29 cellular contexts compared by ENCODE assay signal in the genomic region with DNA sequence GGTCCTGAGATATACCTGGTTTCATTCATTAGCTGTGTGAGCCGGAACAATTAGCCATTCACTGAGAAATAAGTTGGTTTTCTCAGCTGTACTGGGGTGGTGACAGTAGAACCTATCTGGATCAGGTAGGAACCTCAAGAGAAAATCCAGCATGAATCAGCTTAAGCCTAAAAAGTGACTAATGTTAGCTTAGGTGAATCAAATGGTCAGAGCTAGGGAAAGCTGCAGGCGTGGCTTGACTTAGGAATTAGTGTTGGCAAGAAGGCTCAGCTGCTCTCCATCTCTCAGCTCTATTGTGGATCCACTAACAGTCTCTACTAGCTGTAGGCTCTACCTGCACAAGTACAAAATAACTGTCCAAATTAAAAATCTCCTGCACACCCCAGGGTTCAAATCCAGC.
"Had no signal": no experiment of that assay in that cellular context is flagged by ENCODE, and none has a peak within 500 bp of the region (broad histone marks: within the 10 kb centered on the region; RNA-seq: fewer than 3 reads in every experiment).

No MANE protein-coding gene starts in this region.

- H3K4me1 Mint-ChIP-seq: activated CD4-positive, alpha-beta T cell treated with anti-CD3 and anti-CD28 coated beads, Interleukin-2, amount 10 ng/mL, durations not matched to agents 24 days and 14 days; activated naive CD8-positive, alpha-beta T cell treated with anti-CD3 and anti-CD28 coated beads for 36 hours; activated T-helper 17 cell treated with anti-CD3 and anti-CD28 coated beads, Interleukin-2, amount 50 U/mL, for 72 hours had no signal

- H3K9me3 ChIP-seq: SJCRH30 had no signal

- H3K27ac ChIP-seq: brain microvascular endothelial cell, PC-9, SJCRH30, SK-N-MC had no signal

- H3K27me3 Mint-ChIP-seq: activated CD4-positive, alpha-beta T cell treated with anti-CD3 and anti-CD28 coated beads, Interleukin-2, amount 10 ng/mL, durations not matched to agents 24 days and 14 days; activated CD8-positive, alpha-beta T cell treated with anti-CD3 and anti-CD28 coated beads for 36 hours; activated naive CD8-positive, alpha-beta T cell treated with anti-CD3 and anti-CD28 coated beads for 36 hours; activated T-helper 17 cell treated with anti-CD3 and anti-CD28 coated beads, Interleukin-2, amount 50 U/mL, for 72 hours had no signal

- H3K4me1 ChIP-seq: SJCRH30 had no signal

- H3K27ac Mint-ChIP-seq: activated CD4-positive, alpha-beta T cell treated with anti-CD3 and anti-CD28 coated beads, Interleukin-2, amount 10 ng/mL, durations not matched to agents 24 days and 14 days; activated CD8-positive, alpha-beta T cell treated with anti-CD3 and anti-CD28 coated beads for 36 hours; activated naive CD8-positive, alpha-beta T cell treated with anti-CD3 and anti-CD28 coated beads for 36 hours; activated T-cell treated with anti-CD3 and anti-CD28 coated beads, Interleukin-2, amount 50 U/mL, for 72 hours; activated T-helper 17 cell treated with anti-CD3 and anti-CD28 coated beads, Interleukin-2, amount 50 U/mL, for 72 hours; T-helper 1 cell treated with Interleukin-12 subunit alpha and Interleukin-12 subunit beta and Interleukin-4 antibody, amounts not matched to agents 30 μg/mL and 1 μg/mL, for 36 hours; T-helper 2 cell treated with Interferon-gamma antibody and Interleukin-4, amounts not matched to agents 5 μg/mL and 100 μg/mL, for 36 hours had no signal

- ATAC-seq: activated CD8-positive, alpha-beta T cell treated with anti-CD3 and anti-CD28 coated beads for 36 hours; activated T-cell treated with anti-CD3 and anti-CD28 coated beads, Interleukin-2, amount 50 U/mL, for 72 hours; activated T-helper 17 cell treated with anti-CD3 and anti-CD28 coated beads, Interleukin-2, amount 50 U/mL, for 72 hours had no signal

- H3K36me3 Mint-ChIP-seq: activated naive CD8-positive, alpha-beta T cell treated with anti-CD3 and anti-CD28 coated beads for 36 hours had no signal

- DNase-seq: activated CD4-positive, alpha-beta T cell treated with anti-CD3 and anti-CD28 coated beads, Interleukin-2, amount 10 ng/mL, durations not matched to agents 24 days and 14 days; activated CD4-positive, alpha-beta T cell treated with anti-CD3 and anti-CD28 coated beads, Interleukin-2, amount 50 U/mL, for 4 hours; activated CD8-positive, alpha-beta T cell treated with anti-CD3 and anti-CD28 coated beads for 36 hours; activated effector memory CD4-positive, alpha-beta T cell treated with anti-CD3 and anti-CD28 coated beads, Interleukin-2, amount 50 U/mL, for 16 hours; activated naive CD4-positive, alpha-beta T cell; activated naive CD4-positive, alpha-beta T cell treated with anti-CD3 and anti-CD28 coated beads, Interleukin-2, amount 50 U/mL, for 16 hours; activated naive CD8-positive, alpha-beta T cell treated with anti-CD3 and anti-CD28 coated beads for 36 hours; activated T-cell treated with anti-CD3 and anti-CD28 coated beads, Interleukin-2, amount 50 U/mL, for 1 hour; activated T-cell treated with anti-CD3 and anti-CD28 coated beads, Interleukin-2, amount 50 U/mL, for 72 hours; amniotic stem cell; aorta; brain microvascular endothelial cell; NCI-H1105 treated with DMSO at 0.1 percent for 48 hours; NCI-H1436; NCI-H1694; NCI-H1930; NCI-H2081 treated with DMSO at 0.1 percent for 48 hours; NCI-H226; NCI-H446 treated with DMSO at 0.1 percent for 48 hours; NCI-H524 treated with DMSO at 0.1 percent for 48 hours; NCI-H748 treated with DMSO at 0.1 percent for 48 hours; NK-92 treated with Interleukin-12 subunit alpha and Interleukin-12 subunit beta, amount 100 ng/mL, for 24 hours; PC-9; SHP77; SJCRH30 had no signal

- H3K4me3 ChIP-seq: PC-9, SJCRH30, SK-N-MC had no signal

- H3K4me3 Mint-ChIP-seq: activated CD4-positive, alpha-beta T cell treated with anti-CD3 and anti-CD28 coated beads, Interleukin-2, amount 10 ng/mL, durations not matched to agents 24 days and 14 days; activated CD8-positive, alpha-beta T cell treated with anti-CD3 and anti-CD28 coated beads for 36 hours; activated naive CD8-positive, alpha-beta T cell treated with anti-CD3 and anti-CD28 coated beads for 36 hours; activated T-cell treated with anti-CD3 and anti-CD28 coated beads, Interleukin-2, amount 50 U/mL, for 72 hours; activated T-helper 17 cell treated with anti-CD3 and anti-CD28 coated beads, Interleukin-2, amount 50 U/mL, for 72 hours; T-helper 1 cell treated with Interleukin-12 subunit alpha and Interleukin-12 subunit beta and Interleukin-4 antibody, amounts not matched to agents 30 μg/mL and 1 μg/mL, for 36 hours; T-helper 2 cell treated with Interferon-gamma antibody and Interleukin-4, amounts not matched to agents 5 μg/mL and 100 μg/mL, for 36 hours had no signal

- H3K27me3 ChIP-seq: brain microvascular endothelial cell had no signal

- H3K36me3 ChIP-seq: brain microvascular endothelial cell, SJCRH30 had no signal
